Comparison of ENCODE assay signal across 8 cellular contexts in genomic region chr9:37421914-37422288, GRCh38. TPM values are rescaled to one million over a fixed set of nuclear protein-coding genes. Genes with fewer than 3 reads are reported as not detected.
DNase-seq lines count a peak whose midpoint lies in the region; ATAC-seq and TF ChIP-seq lines count a peak whose summit lies in the region.

No MANE protein-coding gene starts in this region.

- H3K9me3 ChIP-seq in Peyer's patch (no peaks in the 10 kb centered on the region), esophagus (ENCODE audit: control insufficient read depth in 2 of 2, insufficient read depth in 1 of 2, low read depth in 1 of 2, low read length in 1 of 2) (no peaks in the 10 kb centered on the region)

- WGBS in esophagus, 2 donors: 63 to 69% methylated on average over 8 of the region's 8 CpGs

- TF ChIP-seq CTCF in GM12865 (IDR thresholded peaks at IDR 0.05; ENCODE audit: insufficient read depth, low read depth, low read length, missing control alignments): no peak
- TF ChIP-seq CTCF in Peyer's patch (IDR thresholded peaks at IDR 0.05): no peak
- no peak for TF ChIP-seq CTCF in omental fat pad (IDR thresholded peaks at IDR 0.05)

- H3K27ac ChIP-seq in Peyer's patch (peak overlapping the region; percentile 80 to 89 (median 84)), esophagus (ENCODE audit: low read depth in 2 of 2, low read length in 1 of 2) (peak overlapping the region; percentile 82 to 91)

- ATAC-seq in omental fat pad (ENCODE audit: low FRiP score): peak; percentile 39

- TF ChIP-seq POLR2A in Peyer's patch (IDR thresholded peaks at IDR 0.05): no peak

- peaks cover 0 to 26% (median 11%) of the 10 kb centered on the region in 4 donors for H3K4me1 ChIP-seq in Peyer's patch
- H3K4me1 ChIP-seq in esophagus (ENCODE audit: control insufficient read depth in 2 of 2, insufficient read depth in 2 of 2, low read length in 1 of 2): peaks cover 17 to 24% of the 10 kb centered on the region in 2 donors

- peaks cover 0 to 12% (median 0%) of the 10 kb centered on the region in 3 donors for H3K36me3 ChIP-seq in Peyer's patch
- peaks cover 0 to 4% of the 10 kb centered on the region in 2 donors for H3K36me3 ChIP-seq in esophagus (ENCODE audit: control insufficient read depth in 2 of 2, insufficient read depth in 2 of 2, low read length in 1 of 2)

- no peak for DNase-seq in GM12865 (ENCODE audit: low read depth)
- DNase-seq in Peyer's patch: peak in 1 of 3 donors; percentile 30
- no peak for DNase-seq in omental fat pad (ENCODE audit: low spot score)
- no peak for DNase-seq in NCI-H128 (lab: John Stamatoyannopoulos, UW; ENCODE audit: unreplicated experiment)
- DNase-seq in NCI-H1092 (lab: John Stamatoyannopoulos, UW): no peak
- DNase-seq in NCI-H345 (lab: John Stamatoyannopoulos, UW): no peak
- no peak for DNase-seq in dedifferentiated amniotic fluid mesenchymal stem cell (ENCODE audit: extremely low spot score)

- H3K4me3 ChIP-seq in GM12865 (ENCODE audit: low read depth, low read length) (peak overlapping the region; percentile 71), Peyer's patch (peak overlapping the region; percentile 72 to 98 (median 86)), esophagus (ENCODE audit: low read depth in 1 of 2, low read length in 2 of 2) (peak overlapping the region; percentile 69 to 70)

- no peaks in the 10 kb centered on the region for H3K27me3 ChIP-seq in Peyer's patch
- H3K27me3 ChIP-seq in esophagus (ENCODE audit: control insufficient read depth in 1 of 2, insufficient read depth in 2 of 2, low read length in 2 of 2): no peaks in the 10 kb centered on the region

RNA-seq across cellular contexts. Expression of gene GRHPR, which starts 0.6 kb away (rescaled TPM):
- total RNA-seq in Peyer's patch (100 to 1,000 TPM in 3 of 4 donors, 10 to 100 TPM in 1; 99.0 to 141 (median 114) TPM), omental fat pad (100 to 1,000 TPM in 3 of 4 donors, 10 to 100 TPM in 1; 92.8 to 162 (median 142) TPM)
- 10 to 100 TPM; 36.5 to 92.2 TPM for polyA plus RNA-seq in esophagus

RNA-seq across cellular contexts. Expression of gene ZBTB5, which starts 43.3 kb away (rescaled TPM):
- total RNA-seq in Peyer's patch (10 to 100 TPM in 3 of 4 donors, 1 to 10 TPM in 1; 9.1 to 15.1 (median 12.8) TPM), omental fat pad (1 to 10 TPM; 7.4 to 8.7 (median 7.8) TPM)
- polyA plus RNA-seq in esophagus: 1 to 10 TPM; 6.1 to 9.9 TPM
